ENCODE assay signal across 12 cellular contexts in genomic region chr1:237042467-237042891, GRCh38. TPM values are rescaled to one million over a fixed set of nuclear protein-coding genes. Genes with fewer than 3 reads are reported as not detected.
A peak's percentile ranks its signal among the peaks of the same experiment; 100 is the strongest.
DNase-seq lines count a peak whose midpoint lies in the region; ATAC-seq and TF ChIP-seq lines count a peak whose summit lies in the region.
"Had no signal": no experiment of that assay in that cellular context is flagged by ENCODE, and none has a peak within 500 bp of the region (broad histone marks: within the 10 kb centered on the region; RNA-seq: fewer than 3 reads in every experiment).

No MANE protein-coding gene starts in this region.

- H3K4me1 ChIP-seq in ES-I3 (ENCODE audit: insufficient read depth, low read length) = peaks cover 20% of the 10 kb centered on the region
- H3K4me1 ChIP-seq in right cardiac atrium (ENCODE audit: control insufficient read depth, insufficient read depth, low read length) = no peaks in the 10 kb centered on the region
- no peaks in the 10 kb centered on the region for H3K4me1 ChIP-seq in psoas muscle

- H3K27ac Mint-ChIP-seq in T-helper 2 cell treated with Interferon-gamma antibody and Interleukin-4, amounts not matched to agents 5 μg/mL and 100 μg/mL, for 36 hours = no peak overlapping the region
- H3K27ac Mint-ChIP-seq: CD8-positive, alpha-beta memory T cell; stimulated activated naive B cell treated with anti-CD40 and anti-IgM and Interleukin-4, amounts not matched to agents 10 μg/mL and 1 μg/mL and 100 μg/mL, for 72 hours had no signal

- H3K9me3 Mint-ChIP-seq in T-helper 2 cell treated with Interferon-gamma antibody and Interleukin-4, amounts not matched to agents 5 μg/mL and 100 μg/mL, for 36 hours = no peaks in the 10 kb centered on the region
- H3K9me3 Mint-ChIP-seq: stimulated activated naive B cell treated with anti-CD40 and anti-IgM and Interleukin-4, amounts not matched to agents 10 μg/mL and 1 μg/mL and 100 μg/mL, for 72 hours had no signal

- ATAC-seq in right cardiac atrium (peak; percentile 3 to 4), psoas muscle (no peak), GM19463 (IDR thresholded peaks at IDR 0.05; ENCODE audit: unreplicated experiment) (no peak), GM19452 (IDR thresholded peaks at IDR 0.05; ENCODE audit: unreplicated experiment) (no peak)
- ATAC-seq: stimulated activated naive B cell treated with anti-CD40 and anti-IgM and Interleukin-4, amounts not matched to agents 10 μg/mL and 1 μg/mL and 100 μg/mL, for 72 hours had no signal

- H3K4me3 ChIP-seq in right cardiac atrium (ENCODE audit: low read length) (peak overlapping the region; percentile 54), psoas muscle (peak overlapping the region; percentile 50)

- peak overlapping the region; percentile 5 for H3K4me3 Mint-ChIP-seq in T-helper 2 cell treated with Interferon-gamma antibody and Interleukin-4, amounts not matched to agents 5 μg/mL and 100 μg/mL, for 36 hours

- no peak for DNase-seq in T-helper 2 cell treated with Interferon-gamma antibody and Interleukin-4, amounts not matched to agents 5 μg/mL and 100 μg/mL, for 36 hours (ENCODE audit: low spot score)
- DNase-seq in right cardiac atrium (peak in 2 of 3 donors; percentile 49 to 60), psoas muscle (no peak), cortex of kidney (lab: John Stamatoyannopoulos, UW) (no peak), 8988T (no peak)
- DNase-seq: activated gamma-delta T cell treated with Interleukin-2 at 50 U/mL for 16 hours; CD8-positive, alpha-beta memory T cell; KG1; stimulated activated naive B cell treated with anti-CD40 and anti-IgM and Interleukin-4, amounts not matched to agents 10 μg/mL and 1 μg/mL and 100 μg/mL, for 72 hours had no signal

- peaks cover 3% of the 10 kb centered on the region for H3K4me1 Mint-ChIP-seq in T-helper 2 cell treated with Interferon-gamma antibody and Interleukin-4, amounts not matched to agents 5 μg/mL and 100 μg/mL, for 36 hours (ENCODE audit: low read depth)

- intact Hi-C loops in right cardiac atrium (cut with DNase I) = loop anchor here in 1 of 4 donors (2.0 kb wide), 1 partner anchor 44 kb away; no protein-coding TSS in a partner anchor
- intact Hi-C loops in psoas muscle (cut with DNase I) = no loop called here

- no peak for TF ChIP-seq CTCF in psoas muscle (IDR thresholded peaks at IDR 0.05)

- H3K36me3 ChIP-seq in ES-I3 (ENCODE audit: insufficient read depth, low read length) = no peaks in the 10 kb centered on the region
- no peaks in the 10 kb centered on the region for H3K36me3 ChIP-seq in psoas muscle (ENCODE audit: insufficient read depth in 1 of 2, low read depth in 1 of 2)

- H3K27me3 ChIP-seq in right cardiac atrium (ENCODE audit: control insufficient read depth, insufficient read depth) (no peaks in the 10 kb centered on the region), psoas muscle (ENCODE audit: insufficient read depth in 3 of 3, low read length in 2 of 3) (peaks cover 4 to 82% (median 10%) of the 10 kb centered on the region in 3 donors)

- H3K9me3 ChIP-seq in ES-I3 (ENCODE audit: control insufficient read depth, insufficient read depth, low read length) = no peaks in the 10 kb centered on the region
- H3K9me3 ChIP-seq in right cardiac atrium (ENCODE audit: control insufficient read depth, low read length) = no peaks in the 10 kb centered on the region
- H3K9me3 ChIP-seq in psoas muscle = no peaks in the 10 kb centered on the region

- WGBS in right cardiac atrium = under 1% methylated on average over 52 of the region's 52 CpGs
- 0 to 1% (median 0%) methylated on average over 39 to 52 of the region's 52 CpGs for WGBS in psoas muscle, 3 donors

- H3K9ac ChIP-seq in ES-I3 (ENCODE audit: low read depth, low read length) = peak overlapping the region; percentile 60; the same call in 1 of the 2 replicates

- H3K27me3 Mint-ChIP-seq in T-helper 2 cell treated with Interferon-gamma antibody and Interleukin-4, amounts not matched to agents 5 μg/mL and 100 μg/mL, for 36 hours (ENCODE audit: low read depth) = peaks cover 49% of the 10 kb centered on the region

- no peaks in the 10 kb centered on the region for H3K36me3 Mint-ChIP-seq in T-helper 2 cell treated with Interferon-gamma antibody and Interleukin-4, amounts not matched to agents 5 μg/mL and 100 μg/mL, for 36 hours (ENCODE audit: low read depth)
- H3K36me3 Mint-ChIP-seq: CD8-positive, alpha-beta memory T cell; stimulated activated naive B cell treated with anti-CD40 and anti-IgM and Interleukin-4, amounts not matched to agents 10 μg/mL and 1 μg/mL and 100 μg/mL, for 72 hours had no signal

- H3K27ac ChIP-seq in right cardiac atrium (ENCODE audit: low read length) (peak overlapping the region; percentile 83), psoas muscle (no peak overlapping the region)

RNA-seq across cellular contexts. Expression of gene RYR2, which starts 0.5 kb away (rescaled TPM):
- 100 to 1,000 TPM; 479 to 716 (median 511) TPM for total RNA-seq in right cardiac atrium
- 166 TPM for polyA plus RNA-seq in right cardiac atrium
- under 1 TPM; 0.25 to 0.48 (median 0.28) TPM for total RNA-seq in psoas muscle
- polyA plus RNA-seq in psoas muscle = under 1 TPM; 0.06 to 0.09 (median 0.09) TPM

RNA-seq across cellular contexts. Expression of gene MT1HL1, which starts 38.2 kb away (rescaled TPM):
- total RNA-seq in right cardiac atrium (not detected), psoas muscle (not detected)
- polyA plus RNA-seq in right cardiac atrium (not detected), psoas muscle (not detected)
- total RNA-seq: CD8-positive, alpha-beta memory T cell had no signal
- polyA plus RNA-seq: CD8-positive, alpha-beta memory T cell had no signal

Comparison
In these comparisons a context has a peak if more than half of its experiments do, and no peak if none do; other contexts are left out.
1. DNase-seq: peak in right cardiac atrium (2 of 3); none in T-helper 2 cell treated with Interferon-gamma antibody and Interleukin-4, amounts not matched to agents 5 μg/mL and 100 μg/mL, for 36 hours (single experiment), psoas muscle (0 of 2), cortex of kidney (single experiment) and 8988T (single experiment).
2. ATAC-seq: peak in right cardiac atrium (2 of 2); none in psoas muscle (0 of 4), GM19463 (single experiment) and GM19452 (single experiment).
3. RNA of gene RYR2, which starts 0.5 kb away (total RNA-seq): 479 to 716 TPM in right cardiac atrium; 0.25 to 0.48 TPM in psoas muscle; every median in the first group is over 100 times any median in the second.